15 cellular contexts compared by ENCODE assay signal in genomic region chr6:34806738-34807453, GRCh38. TPM values are rescaled to one million over a fixed set of nuclear protein-coding genes. Genes with fewer than 3 reads are reported as not detected.
DNase-seq lines count a peak whose midpoint lies in the region; ATAC-seq, FAIRE-seq and TF ChIP-seq lines count a peak whose summit lies in the region.
"Had no signal": no experiment of that assay in that cellular context is flagged by ENCODE, and none has a peak within 500 bp of the region (broad histone marks: within the 10 kb centered on the region; RNA-seq: fewer than 3 reads in every experiment).

No MANE protein-coding gene starts in this region.

- H3K27me3 Mint-ChIP-seq in GM23338 (ENCODE audit: insufficient read depth, low read depth, poor library complexity): peaks cover 3% of the 10 kb centered on the region
- H3K27me3 Mint-ChIP-seq: activated CD8-positive, alpha-beta T cell treated with anti-CD3 and anti-CD28 coated beads for 36 hours; stimulated activated naive CD8-positive, alpha-beta T cell treated with anti-CD3 and anti-CD28 coated beads, Interleukin-15, Interleukin-2, amounts not matched to agents 100 ng/mL and 50 ng/mL, for 24 hours had no signal

- H3K27me3 ChIP-seq in RWPE2 (ENCODE audit: insufficient read depth, poor library complexity, severe bottlenecking) (no peaks in the 10 kb centered on the region), GM23338 (ENCODE audit: insufficient read depth) (no peaks in the 10 kb centered on the region)
- H3K27me3 ChIP-seq: spleen had no signal

- no peaks in the 10 kb centered on the region for H3K36me3 Mint-ChIP-seq in GM23338 (ENCODE audit: low read depth)
- H3K36me3 Mint-ChIP-seq: mesothelial cell of epicardium had no signal

- H2AFZ ChIP-seq in GM23338: no peak overlapping the region

- no peaks in the 10 kb centered on the region; the same call in 1 of the 2 replicates for H3F3A ChIP-seq in GM23338 (replicated peaks; ENCODE audit: low read depth)

- no peaks in the 10 kb centered on the region for H3K4me1 Mint-ChIP-seq in GM23338
- H3K4me1 Mint-ChIP-seq: mesothelial cell of epicardium had no signal

- no peak overlapping the region for H3K4me2 ChIP-seq in GM23338

- H3K27ac ChIP-seq in RWPE2 (ENCODE audit: poor library complexity, severe bottlenecking): no peak overlapping the region
- no peak overlapping the region for H3K27ac ChIP-seq in GM23338 (ENCODE audit: low read depth)
- H3K27ac ChIP-seq: spleen had no signal

- no peak overlapping the region for H3K4me3 Mint-ChIP-seq in GM23338
- H3K4me3 Mint-ChIP-seq: activated CD8-positive, alpha-beta T cell treated with anti-CD3 and anti-CD28 coated beads for 36 hours; mesothelial cell of epicardium; stimulated activated naive CD8-positive, alpha-beta T cell treated with anti-CD3 and anti-CD28 coated beads, Interleukin-15, Interleukin-2, amounts not matched to agents 100 ng/mL and 50 ng/mL, for 24 hours had no signal

- H3K36me3 ChIP-seq in RWPE2 (ENCODE audit: low read depth): no peaks in the 10 kb centered on the region
- H3K36me3 ChIP-seq in GM23338 (ENCODE audit: insufficient read depth): no peaks in the 10 kb centered on the region
- H3K36me3 ChIP-seq: spleen had no signal

- H3K9me3 Mint-ChIP-seq in GM23338: no peaks in the 10 kb centered on the region
- H3K9me3 Mint-ChIP-seq: activated CD8-positive, alpha-beta T cell treated with anti-CD3 and anti-CD28 coated beads for 36 hours; mesothelial cell of epicardium; stimulated activated naive CD8-positive, alpha-beta T cell treated with anti-CD3 and anti-CD28 coated beads, Interleukin-15, Interleukin-2, amounts not matched to agents 100 ng/mL and 50 ng/mL, for 24 hours had no signal

- peak; percentile 85 for FAIRE-seq in H54 (lab: Jason Lieb, UNC)

- H4K20me1 ChIP-seq in GM23338 (replicated peaks; ENCODE audit: insufficient read depth): peaks cover 18% of the 10 kb centered on the region

- no peak for TF ChIP-seq POLR2A in H54 (IDR thresholded peaks at IDR 0.05; ENCODE audit: low read depth, low read length)

- H3K4me1 ChIP-seq in RWPE2 (ENCODE audit: insufficient read depth, poor library complexity, severe bottlenecking): peaks cover 23% of the 10 kb centered on the region
- H3K4me1 ChIP-seq in GM23338 (ENCODE audit: insufficient read depth): no peaks in the 10 kb centered on the region
- H3K4me1 ChIP-seq: spleen had no signal

- no peak overlapping the region for H3K27ac Mint-ChIP-seq in GM23338
- H3K27ac Mint-ChIP-seq: activated CD8-positive, alpha-beta T cell treated with anti-CD3 and anti-CD28 coated beads for 36 hours; mesothelial cell of epicardium; stimulated activated naive CD8-positive, alpha-beta T cell treated with anti-CD3 and anti-CD28 coated beads, Interleukin-15, Interleukin-2, amounts not matched to agents 100 ng/mL and 50 ng/mL, for 24 hours had no signal

- DNase-seq in H54 (ENCODE audit: insufficient read length, low spot score): peak; percentile 19
- no peak for DNase-seq in RWPE2 (ENCODE audit: low spot score)
- peak; percentile 27 for DNase-seq in fibroblast of pulmonary artery (ENCODE audit: low read depth)
- DNase-seq in renal cortical epithelial cell (ENCODE audit: low read depth): peak; percentile 39
- DNase-seq in activated CD4-positive, CD25-positive, alpha-beta regulatory T cell treated with anti-CD3 and anti-CD28 coated beads, Interleukin-2, amount 50 U/mL, for 72 hours: no peak
- no peak for DNase-seq in NCI-H2196 (lab: John Stamatoyannopoulos, UW; ENCODE audit: unreplicated experiment)
- no peak for DNase-seq in GM23338 (ENCODE audit: low spot score)
- DNase-seq: activated CD8-positive, alpha-beta T cell treated with anti-CD3 and anti-CD28 coated beads for 36 hours; DMS79; Karpas-422; NCI-H1436; nucleus accumbens; spleen had no signal

- H3K4me3 ChIP-seq in RWPE2 (ENCODE audit: severe bottlenecking) (no peak overlapping the region), fibroblast of pulmonary artery (replicated peaks; ENCODE audit: low read depth, low read length) (no peak overlapping the region), GM23338 (no peak overlapping the region)
- H3K4me3 ChIP-seq: spleen had no signal

- peak; percentile 74 for ATAC-seq in RWPE2 (ENCODE audit: low read depth)
- no peak for ATAC-seq in GM23338
- ATAC-seq: activated CD8-positive, alpha-beta T cell treated with anti-CD3 and anti-CD28 coated beads for 36 hours had no signal

- no peaks in the 10 kb centered on the region for H3K9me3 ChIP-seq in RWPE2 (ENCODE audit: severe bottlenecking)
- H3K9me3 ChIP-seq: spleen had no signal

- peaks cover 48% of the 10 kb centered on the region for H3K79me2 ChIP-seq in GM23338 (replicated peaks; ENCODE audit: insufficient read depth)

- no peaks in the 10 kb centered on the region for H3K9me2 ChIP-seq in GM23338 (ENCODE audit: insufficient read depth)

- no peak for TF ChIP-seq CTCF in RWPE2 (IDR thresholded peaks at IDR 0.05; ENCODE audit: poor library complexity, severe bottlenecking)
- TF ChIP-seq CTCF in fibroblast of pulmonary artery (IDR thresholded peaks at IDR 0.05; ENCODE audit: low read length, missing control alignments): no peak
- no peak for TF ChIP-seq CTCF in GM23338 (conservative IDR thresholded peaks at IDR 0.05; ENCODE audit: low read depth in 2 of 2)

TF ChIP-seq in GM23338, 12 proteins besides CTCF, POLR2A, EP300 and RAD21:
- no peak for TF ChIP-seq ZNF462 (CRISPR knock-in tag; IDR thresholded peaks at IDR 0.05)
- no peak for TF ChIP-seq ZNF114 (CRISPR knock-in tag; IDR thresholded peaks at IDR 0.05)
- no peak for TF ChIP-seq EZH2 (IDR thresholded peaks at IDR 0.05; ENCODE audit: low read depth, unreplicated experiment)
- no peak for TF ChIP-seq JUNB (IDR thresholded peaks at IDR 0.05; ENCODE audit: unreplicated experiment)

RNA-seq across cellular contexts. Expression of gene BLTP3A, which starts 15.0 kb away (rescaled TPM):
- total RNA-seq in renal cortical epithelial cell: 9.9 and 23.7 TPM in 2 replicates
- 15.3 and 18.4 TPM in 2 replicates for total RNA-seq in GM23338 (2014; rRNA removed; shearing (Covaris generic))
- polyA plus RNA-seq in GM23338 (2016; fragmentation: Nextera tagmentation; extraction: Ambion mirVana): 2.9 and 3.4 TPM in 2 replicates

RNA-seq across cellular contexts. Expression of gene SNRPC, which starts 49.6 kb away (rescaled TPM):
- total RNA-seq in renal cortical epithelial cell: 23.6 and 42.4 TPM in 2 replicates
- total RNA-seq in GM23338 (2014; rRNA removed; shearing (Covaris generic)): 121 and 163 TPM in 2 replicates
- 385 and 415 TPM in 2 replicates for polyA plus RNA-seq in GM23338 (2016; fragmentation: Nextera tagmentation; extraction: Ambion mirVana)

Comparison
In these comparisons a context has a peak if more than half of its experiments do, and no peak if none do; other contexts are left out.
1. DNase-seq: peak in H54 (single experiment), fibroblast of pulmonary artery (single experiment) and renal cortical epithelial cell (single experiment); none in RWPE2 (single experiment), activated CD4-positive, CD25-positive, alpha-beta regulatory T cell treated with anti-CD3 and anti-CD28 coated beads, Interleukin-2, amount 50 U/mL, for 72 hours (single experiment), NCI-H2196 (single experiment) and GM23338 (single experiment).